In the genomic region with DNA sequence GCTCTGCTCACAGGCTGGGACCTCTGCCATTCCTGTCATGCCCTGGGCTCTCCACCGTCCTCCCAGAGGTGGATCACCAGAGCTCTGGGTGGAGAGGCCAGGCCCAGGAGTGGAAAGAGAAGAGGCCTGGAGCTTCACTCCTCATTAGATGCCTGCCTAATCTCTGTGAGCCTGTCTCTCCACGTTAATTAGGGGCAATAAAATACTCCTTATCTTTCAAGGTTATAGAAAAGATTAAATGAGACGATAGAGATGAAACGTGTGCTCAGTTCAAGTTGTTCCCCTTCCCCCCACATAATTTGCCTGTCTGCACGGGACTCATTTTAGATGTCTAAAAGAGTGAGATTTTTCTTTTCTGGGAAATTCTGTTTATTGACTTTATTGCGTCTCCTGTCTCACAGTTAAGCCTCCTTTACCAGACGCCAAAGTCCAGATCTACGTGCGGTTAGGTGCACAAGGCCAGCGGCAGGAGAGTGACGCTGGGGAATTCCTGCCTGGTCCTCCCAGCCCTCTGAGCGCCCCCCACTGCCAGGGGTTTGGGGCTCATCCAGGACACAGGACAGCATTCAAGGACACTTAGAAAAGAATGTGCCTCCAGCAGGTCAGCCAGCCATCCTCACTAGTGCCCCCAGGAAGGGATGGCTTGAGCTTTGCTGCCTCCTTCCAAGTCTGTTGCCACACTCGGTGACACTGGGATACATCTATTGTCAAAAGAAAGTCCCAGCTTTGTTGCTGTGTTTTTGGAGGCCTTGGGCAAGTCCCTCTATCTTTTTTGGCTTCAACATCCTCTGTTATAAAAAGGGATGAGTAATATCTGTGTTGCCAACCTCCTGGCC, we compare ENCODE assay signal across 1 cellular context.
TF ChIP-seq lines count a peak whose summit lies in the region.

No MANE protein-coding gene starts in this region.

TF ChIP-seq in HepG2, 621 proteins besides CTCF, POLR2A, EP300 and RAD21 (continues in another document):
- TF ChIP-seq, protein P1, sequence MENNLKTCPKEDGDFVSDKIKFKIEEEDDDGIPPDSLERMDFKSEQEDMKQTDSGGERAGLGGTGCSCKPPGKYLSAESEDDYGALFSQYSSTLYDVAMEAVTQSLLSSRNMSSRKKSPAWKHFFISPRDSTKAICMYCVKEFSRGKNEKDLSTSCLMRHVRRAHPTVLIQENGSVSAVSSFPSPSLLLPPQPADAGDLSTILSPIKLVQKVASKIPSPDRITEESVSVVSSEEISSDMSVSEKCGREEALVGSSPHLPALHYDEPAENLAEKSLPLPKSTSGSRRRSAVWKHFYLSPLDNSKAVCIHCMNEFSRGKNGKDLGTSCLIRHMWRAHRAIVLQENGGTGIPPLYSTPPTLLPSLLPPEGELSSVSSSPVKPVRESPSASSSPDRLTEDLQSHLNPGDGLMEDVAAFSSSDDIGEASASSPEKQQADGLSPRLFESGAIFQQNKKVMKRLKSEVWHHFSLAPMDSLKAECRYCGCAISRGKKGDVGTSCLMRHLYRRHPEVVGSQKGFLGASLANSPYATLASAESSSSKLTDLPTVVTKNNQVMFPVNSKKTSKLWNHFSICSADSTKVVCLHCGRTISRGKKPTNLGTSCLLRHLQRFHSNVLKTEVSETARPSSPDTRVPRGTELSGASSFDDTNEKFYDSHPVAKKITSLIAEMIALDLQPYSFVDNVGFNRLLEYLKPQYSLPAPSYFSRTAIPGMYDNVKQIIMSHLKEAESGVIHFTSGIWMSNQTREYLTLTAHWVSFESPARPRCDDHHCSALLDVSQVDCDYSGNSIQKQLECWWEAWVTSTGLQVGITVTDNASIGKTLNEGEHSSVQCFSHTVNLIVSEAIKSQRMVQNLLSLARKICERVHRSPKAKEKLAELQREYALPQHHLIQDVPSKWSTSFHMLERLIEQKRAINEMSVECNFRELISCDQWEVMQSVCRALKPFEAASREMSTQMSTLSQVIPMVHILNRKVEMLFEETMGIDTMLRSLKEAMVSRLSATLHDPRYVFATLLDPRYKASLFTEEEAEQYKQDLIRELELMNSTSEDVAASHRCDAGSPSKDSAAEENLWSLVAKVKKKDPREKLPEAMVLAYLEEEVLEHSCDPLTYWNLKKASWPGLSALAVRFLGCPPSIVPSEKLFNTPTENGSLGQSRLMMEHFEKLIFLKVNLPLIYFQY (CRISPR knock-in tag; IDR thresholded peaks at IDR 0.05; ENCODE audit: borderline replicate concordance): no peak
- no peak for TF ChIP-seq EHMT2 (IDR thresholded peaks at IDR 0.05; ENCODE audit: borderline replicate concordance, low read depth, low read length)
- no peak for TF ChIP-seq CHD4 (IDR thresholded peaks at IDR 0.05; ENCODE audit: borderline replicate concordance, low read length)
- TF ChIP-seq ZNF780A (CRISPR knock-in tag; IDR thresholded peaks at IDR 0.05): no peak
- TF ChIP-seq, protein P2, sequence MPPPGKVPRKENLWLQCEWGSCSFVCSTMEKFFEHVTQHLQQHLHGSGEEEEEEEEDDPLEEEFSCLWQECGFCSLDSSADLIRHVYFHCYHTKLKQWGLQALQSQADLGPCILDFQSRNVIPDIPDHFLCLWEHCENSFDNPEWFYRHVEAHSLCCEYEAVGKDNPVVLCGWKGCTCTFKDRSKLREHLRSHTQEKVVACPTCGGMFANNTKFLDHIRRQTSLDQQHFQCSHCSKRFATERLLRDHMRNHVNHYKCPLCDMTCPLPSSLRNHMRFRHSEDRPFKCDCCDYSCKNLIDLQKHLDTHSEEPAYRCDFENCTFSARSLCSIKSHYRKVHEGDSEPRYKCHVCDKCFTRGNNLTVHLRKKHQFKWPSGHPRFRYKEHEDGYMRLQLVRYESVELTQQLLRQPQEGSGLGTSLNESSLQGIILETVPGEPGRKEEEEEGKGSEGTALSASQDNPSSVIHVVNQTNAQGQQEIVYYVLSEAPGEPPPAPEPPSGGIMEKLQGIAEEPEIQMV (CRISPR knock-in tag; IDR thresholded peaks at IDR 0.05; ENCODE audit: low read depth): no peak
- TF ChIP-seq, protein P3, sequence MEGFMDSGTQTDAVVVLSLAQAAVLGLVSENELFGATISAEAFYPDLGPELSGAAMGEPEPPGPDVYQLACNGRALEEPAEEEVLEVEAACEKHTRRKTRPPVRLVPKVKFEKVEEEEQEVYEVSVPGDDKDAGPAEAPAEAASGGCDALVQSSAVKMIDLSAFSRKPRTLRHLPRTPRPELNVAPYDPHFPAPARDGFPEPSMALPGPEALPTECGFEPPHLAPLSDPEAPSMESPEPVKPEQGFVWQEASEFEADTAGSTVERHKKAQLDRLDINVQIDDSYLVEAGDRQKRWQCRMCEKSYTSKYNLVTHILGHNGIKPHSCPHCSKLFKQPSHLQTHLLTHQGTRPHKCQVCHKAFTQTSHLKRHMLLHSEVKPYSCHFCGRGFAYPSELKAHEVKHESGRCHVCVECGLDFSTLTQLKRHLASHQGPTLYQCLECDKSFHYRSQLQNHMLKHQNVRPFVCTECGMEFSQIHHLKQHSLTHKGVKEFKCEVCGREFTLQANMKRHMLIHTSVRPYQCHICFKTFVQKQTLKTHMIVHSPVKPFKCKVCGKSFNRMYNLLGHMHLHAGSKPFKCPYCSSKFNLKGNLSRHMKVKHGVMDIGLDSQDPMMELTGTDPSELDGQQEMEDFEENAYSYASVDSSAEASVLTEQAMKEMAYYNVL (CRISPR knock-in tag; IDR thresholded peaks at IDR 0.05; ENCODE audit: borderline replicate concordance): no peak; the same call in 1 of the 2 replicates
- no peak for TF ChIP-seq KAT8 (CRISPR knock-in tag; IDR thresholded peaks at IDR 0.05)
- TF ChIP-seq MTA3 (CRISPR knock-in tag; IDR thresholded peaks at IDR 0.05): no peak
- TF ChIP-seq ZNF558 (CRISPR knock-in tag; IDR thresholded peaks at IDR 0.05; ENCODE audit: borderline replicate concordance): no peak
- TF ChIP-seq, protein P4, sequence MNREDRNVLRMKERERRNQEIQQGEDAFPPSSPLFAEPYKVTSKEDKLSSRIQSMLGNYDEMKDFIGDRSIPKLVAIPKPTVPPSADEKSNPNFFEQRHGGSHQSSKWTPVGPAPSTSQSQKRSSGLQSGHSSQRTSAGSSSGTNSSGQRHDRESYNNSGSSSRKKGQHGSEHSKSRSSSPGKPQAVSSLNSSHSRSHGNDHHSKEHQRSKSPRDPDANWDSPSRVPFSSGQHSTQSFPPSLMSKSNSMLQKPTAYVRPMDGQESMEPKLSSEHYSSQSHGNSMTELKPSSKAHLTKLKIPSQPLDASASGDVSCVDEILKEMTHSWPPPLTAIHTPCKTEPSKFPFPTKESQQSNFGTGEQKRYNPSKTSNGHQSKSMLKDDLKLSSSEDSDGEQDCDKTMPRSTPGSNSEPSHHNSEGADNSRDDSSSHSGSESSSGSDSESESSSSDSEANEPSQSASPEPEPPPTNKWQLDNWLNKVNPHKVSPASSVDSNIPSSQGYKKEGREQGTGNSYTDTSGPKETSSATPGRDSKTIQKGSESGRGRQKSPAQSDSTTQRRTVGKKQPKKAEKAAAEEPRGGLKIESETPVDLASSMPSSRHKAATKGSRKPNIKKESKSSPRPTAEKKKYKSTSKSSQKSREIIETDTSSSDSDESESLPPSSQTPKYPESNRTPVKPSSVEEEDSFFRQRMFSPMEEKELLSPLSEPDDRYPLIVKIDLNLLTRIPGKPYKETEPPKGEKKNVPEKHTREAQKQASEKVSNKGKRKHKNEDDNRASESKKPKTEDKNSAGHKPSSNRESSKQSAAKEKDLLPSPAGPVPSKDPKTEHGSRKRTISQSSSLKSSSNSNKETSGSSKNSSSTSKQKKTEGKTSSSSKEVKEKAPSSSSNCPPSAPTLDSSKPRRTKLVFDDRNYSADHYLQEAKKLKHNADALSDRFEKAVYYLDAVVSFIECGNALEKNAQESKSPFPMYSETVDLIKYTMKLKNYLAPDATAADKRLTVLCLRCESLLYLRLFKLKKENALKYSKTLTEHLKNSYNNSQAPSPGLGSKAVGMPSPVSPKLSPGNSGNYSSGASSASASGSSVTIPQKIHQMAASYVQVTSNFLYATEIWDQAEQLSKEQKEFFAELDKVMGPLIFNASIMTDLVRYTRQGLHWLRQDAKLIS (CRISPR knock-in tag; IDR thresholded peaks at IDR 0.05): no peak
- no peak for TF ChIP-seq HNRNPH1 (optimal IDR thresholded peaks at IDR 0.05; ENCODE audit: low read depth, low read length)
- TF ChIP-seq FOXK1 (CRISPR knock-in tag; IDR thresholded peaks at IDR 0.05; ENCODE audit: borderline replicate concordance, low read depth): 0 out of 2 replicates have a peak, but pooled peaks have one; percentile 12
- TF ChIP-seq MIXL1 (CRISPR knock-in tag; IDR thresholded peaks at IDR 0.05): no peak
- TF ChIP-seq ZNF17 (CRISPR knock-in tag; IDR thresholded peaks at IDR 0.05): no peak
- TF ChIP-seq KAT7 (CRISPR knock-in tag; IDR thresholded peaks at IDR 0.05; ENCODE audit: borderline replicate concordance): no peak
- TF ChIP-seq ZNF274 (CRISPR knock-in tag; IDR thresholded peaks at IDR 0.05): no peak; the same call in 1 of the 2 replicates
- TF ChIP-seq ZNF709 (CRISPR knock-in tag; IDR thresholded peaks at IDR 0.05): 0 out of 2 replicates have a peak, but pooled peaks have one; percentile 28
- no peak for TF ChIP-seq ASH2L (IDR thresholded peaks at IDR 0.05; ENCODE audit: insufficient read length, low read depth, low read length)
- no peak for TF ChIP-seq ZNF598 (CRISPR knock-in tag; IDR thresholded peaks at IDR 0.05; ENCODE audit: borderline replicate concordance)
- TF ChIP-seq, protein P5, sequence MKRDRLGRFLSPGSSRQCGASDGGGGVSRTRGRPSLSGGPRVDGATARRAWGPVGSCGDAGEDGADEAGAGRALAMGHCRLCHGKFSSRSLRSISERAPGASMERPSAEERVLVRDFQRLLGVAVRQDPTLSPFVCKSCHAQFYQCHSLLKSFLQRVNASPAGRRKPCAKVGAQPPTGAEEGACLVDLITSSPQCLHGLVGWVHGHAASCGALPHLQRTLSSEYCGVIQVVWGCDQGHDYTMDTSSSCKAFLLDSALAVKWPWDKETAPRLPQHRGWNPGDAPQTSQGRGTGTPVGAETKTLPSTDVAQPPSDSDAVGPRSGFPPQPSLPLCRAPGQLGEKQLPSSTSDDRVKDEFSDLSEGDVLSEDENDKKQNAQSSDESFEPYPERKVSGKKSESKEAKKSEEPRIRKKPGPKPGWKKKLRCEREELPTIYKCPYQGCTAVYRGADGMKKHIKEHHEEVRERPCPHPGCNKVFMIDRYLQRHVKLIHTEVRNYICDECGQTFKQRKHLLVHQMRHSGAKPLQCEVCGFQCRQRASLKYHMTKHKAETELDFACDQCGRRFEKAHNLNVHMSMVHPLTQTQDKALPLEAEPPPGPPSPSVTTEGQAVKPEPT (CRISPR knock-in tag; IDR thresholded peaks at IDR 0.05; ENCODE audit: low read depth): no peak
- TF ChIP-seq NFIB (CRISPR knock-in tag; IDR thresholded peaks at IDR 0.05; ENCODE audit: borderline replicate concordance): no peak
- no peak for TF ChIP-seq ZNF607 (CRISPR knock-in tag; IDR thresholded peaks at IDR 0.05; ENCODE audit: borderline replicate concordance)
- TF ChIP-seq ZNF777 (CRISPR knock-in tag; IDR thresholded peaks at IDR 0.05): no peak
- TF ChIP-seq, protein P6, sequence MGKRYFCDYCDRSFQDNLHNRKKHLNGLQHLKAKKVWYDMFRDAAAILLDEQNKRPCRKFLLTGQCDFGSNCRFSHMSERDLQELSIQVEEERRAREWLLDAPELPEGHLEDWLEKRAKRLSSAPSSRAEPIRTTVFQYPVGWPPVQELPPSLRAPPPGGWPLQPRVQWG (CRISPR knock-in tag; IDR thresholded peaks at IDR 0.05; ENCODE audit: borderline replicate concordance, low read depth): no peak
- no peak for TF ChIP-seq RBFOX2 (IDR thresholded peaks at IDR 0.05; ENCODE audit: low read depth, low read length)
- TF ChIP-seq ZNF383 (CRISPR knock-in tag; IDR thresholded peaks at IDR 0.05; ENCODE audit: borderline replicate concordance): no peak
- no peak for TF ChIP-seq ZNF264 (CRISPR knock-in tag; IDR thresholded peaks at IDR 0.05)
- TF ChIP-seq ZNF3 (CRISPR knock-in tag; IDR thresholded peaks at IDR 0.05): no peak
- TF ChIP-seq ZNF550 (CRISPR knock-in tag; IDR thresholded peaks at IDR 0.05; ENCODE audit: borderline replicate concordance): no peak
- TF ChIP-seq ZSCAN22 (CRISPR knock-in tag; IDR thresholded peaks at IDR 0.05): no peak
- TF ChIP-seq TAF15 (IDR thresholded peaks at IDR 0.05; ENCODE audit: low read depth, low read length, poor library complexity, severe bottlenecking): no peak
- no peak for TF ChIP-seq ZFP82 (CRISPR knock-in tag; IDR thresholded peaks at IDR 0.05; ENCODE audit: borderline replicate concordance)
- TF ChIP-seq MED1 (CRISPR knock-in tag; IDR thresholded peaks at IDR 0.05): 0 out of 2 replicates have a peak, but pooled peaks have one; percentile 37
- TF ChIP-seq, protein P7, sequence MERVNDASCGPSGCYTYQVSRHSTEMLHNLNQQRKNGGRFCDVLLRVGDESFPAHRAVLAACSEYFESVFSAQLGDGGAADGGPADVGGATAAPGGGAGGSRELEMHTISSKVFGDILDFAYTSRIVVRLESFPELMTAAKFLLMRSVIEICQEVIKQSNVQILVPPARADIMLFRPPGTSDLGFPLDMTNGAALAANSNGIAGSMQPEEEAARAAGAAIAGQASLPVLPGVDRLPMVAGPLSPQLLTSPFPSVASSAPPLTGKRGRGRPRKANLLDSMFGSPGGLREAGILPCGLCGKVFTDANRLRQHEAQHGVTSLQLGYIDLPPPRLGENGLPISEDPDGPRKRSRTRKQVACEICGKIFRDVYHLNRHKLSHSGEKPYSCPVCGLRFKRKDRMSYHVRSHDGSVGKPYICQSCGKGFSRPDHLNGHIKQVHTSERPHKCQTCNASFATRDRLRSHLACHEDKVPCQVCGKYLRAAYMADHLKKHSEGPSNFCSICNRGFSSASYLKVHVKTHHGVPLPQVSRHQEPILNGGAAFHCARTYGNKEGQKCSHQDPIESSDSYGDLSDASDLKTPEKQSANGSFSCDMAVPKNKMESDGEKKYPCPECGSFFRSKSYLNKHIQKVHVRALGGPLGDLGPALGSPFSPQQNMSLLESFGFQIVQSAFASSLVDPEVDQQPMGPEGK (CRISPR knock-in tag; IDR thresholded peaks at IDR 0.05): peak; percentile 74
- TF ChIP-seq RFX5 (IDR thresholded peaks at IDR 0.05; ENCODE audit: low read depth, low read length): no peak
- TF ChIP-seq ZC3H13 (CRISPR knock-in tag; IDR thresholded peaks at IDR 0.05): no peak
- TF ChIP-seq, protein P8, sequence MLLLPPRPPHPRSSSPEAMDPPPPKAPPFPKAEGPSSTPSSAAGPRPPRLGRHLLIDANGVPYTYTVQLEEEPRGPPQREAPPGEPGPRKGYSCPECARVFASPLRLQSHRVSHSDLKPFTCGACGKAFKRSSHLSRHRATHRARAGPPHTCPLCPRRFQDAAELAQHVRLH (CRISPR knock-in tag; IDR thresholded peaks at IDR 0.05; ENCODE audit: borderline replicate concordance, low read depth): 0 out of 2 replicates have a peak, but pooled peaks have one; percentile 18
- TF ChIP-seq, protein P9, sequence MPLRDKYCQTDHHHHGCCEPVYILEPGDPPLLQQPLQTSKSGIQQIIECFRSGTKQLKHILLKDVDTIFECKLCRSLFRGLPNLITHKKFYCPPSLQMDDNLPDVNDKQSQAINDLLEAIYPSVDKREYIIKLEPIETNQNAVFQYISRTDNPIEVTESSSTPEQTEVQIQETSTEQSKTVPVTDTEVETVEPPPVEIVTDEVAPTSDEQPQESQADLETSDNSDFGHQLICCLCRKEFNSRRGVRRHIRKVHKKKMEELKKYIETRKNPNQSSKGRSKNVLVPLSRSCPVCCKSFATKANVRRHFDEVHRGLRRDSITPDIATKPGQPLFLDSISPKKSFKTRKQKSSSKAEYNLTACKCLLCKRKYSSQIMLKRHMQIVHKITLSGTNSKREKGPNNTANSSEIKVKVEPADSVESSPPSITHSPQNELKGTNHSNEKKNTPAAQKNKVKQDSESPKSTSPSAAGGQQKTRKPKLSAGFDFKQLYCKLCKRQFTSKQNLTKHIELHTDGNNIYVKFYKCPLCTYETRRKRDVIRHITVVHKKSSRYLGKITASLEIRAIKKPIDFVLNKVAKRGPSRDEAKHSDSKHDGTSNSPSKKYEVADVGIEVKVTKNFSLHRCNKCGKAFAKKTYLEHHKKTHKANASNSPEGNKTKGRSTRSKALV (CRISPR knock-in tag; IDR thresholded peaks at IDR 0.05): no peak
- no peak for TF ChIP-seq RARG (CRISPR knock-in tag; IDR thresholded peaks at IDR 0.05; ENCODE audit: low read depth)
